ENCODE assay signal across 19 cellular contexts in genomic region chr9:106757539-106757938, GRCh38.
"Had no signal": no experiment of that assay in that cellular context is flagged by ENCODE, and none has a peak within 500 bp of the region (broad histone marks: within the 10 kb centered on the region; RNA-seq: fewer than 3 reads in every experiment).

No MANE protein-coding gene starts in this region.

- H3K4me3 ChIP-seq: esophagus squamous epithelium, lower lobe of right lung, spleen, thyroid gland had no signal

- ATAC-seq: activated CD8-positive, alpha-beta memory T cell treated with anti-CD3 and anti-CD28 coated beads, Interleukin-2, amount 10 ng/mL, durations not matched to agents 7 days and 5 days; lower lobe of right lung; natural killer cell treated with Interleukin-12 subunit alpha and Interleukin-12 subunit beta and Interleukin-15 and Interleukin-18, amount 100 ng/mL, for 72 hours; sciatic nerve had no signal

- H3K9me3 ChIP-seq: esophagus squamous epithelium, lower lobe of right lung, neutrophil, spleen, thyroid gland had no signal

- H2AFZ ChIP-seq: parathyroid adenoma had no signal

- DNase-seq: activated CD4-positive, alpha-beta memory T cell treated with anti-CD3 and anti-CD28 coated beads, Interleukin-2, amount 10 ng/mL, durations not matched to agents 7 days and 5 days; activated CD4-positive, alpha-beta T cell treated with anti-CD3 and anti-CD28 coated beads for 48 hours; activated CD4-positive, CD25-positive, alpha-beta regulatory T cell; activated CD8-positive, alpha-beta memory T cell treated with anti-CD3 and anti-CD28 coated beads, Interleukin-2, amount 10 ng/mL, durations not matched to agents 7 days and 5 days; activated naive CD8-positive, alpha-beta T cell treated with anti-CD3 and anti-CD28 coated beads for 36 hours; amniotic stem cell; effector CD4-positive, alpha-beta T cell; esophagus squamous epithelium; hippocampal formation; islet precursor cell; lower lobe of right lung; spleen; stimulated activated naive CD4-positive, alpha-beta T cell; thyroid gland had no signal

- H3K4me1 ChIP-seq: esophagus squamous epithelium, lower lobe of right lung, parathyroid adenoma had no signal

- H3K9me3 Mint-ChIP-seq: mesothelial cell of epicardium had no signal

- H3K79me2 ChIP-seq: parathyroid adenoma had no signal

- H3K27me3 ChIP-seq: esophagus squamous epithelium, neutrophil, spleen, thyroid gland had no signal

- H3K36me3 ChIP-seq: esophagus squamous epithelium, lower lobe of right lung, neutrophil, spleen, thyroid gland had no signal

- H3K27ac ChIP-seq: esophagus squamous epithelium, lower lobe of right lung, neutrophil, parathyroid adenoma, spleen, thyroid gland had no signal

- H3K4me3 Mint-ChIP-seq: activated CD4-positive, alpha-beta memory T cell treated with anti-CD3 and anti-CD28 coated beads, Interleukin-2, amount 10 ng/mL, durations not matched to agents 7 days and 5 days; activated CD8-positive, alpha-beta memory T cell treated with anti-CD3 and anti-CD28 coated beads, Interleukin-2, amount 10 ng/mL, durations not matched to agents 7 days and 5 days; activated naive CD8-positive, alpha-beta T cell treated with anti-CD3 and anti-CD28 coated beads for 36 hours; mesothelial cell of epicardium; natural killer cell treated with Interleukin-12 subunit alpha and Interleukin-12 subunit beta and Interleukin-15 and Interleukin-18, amount 100 ng/mL, for 72 hours had no signal

- H3K27me3 Mint-ChIP-seq: activated CD4-positive, alpha-beta memory T cell treated with anti-CD3 and anti-CD28 coated beads, Interleukin-2, amount 10 ng/mL, durations not matched to agents 7 days and 5 days; activated CD8-positive, alpha-beta memory T cell treated with anti-CD3 and anti-CD28 coated beads, Interleukin-2, amount 10 ng/mL, durations not matched to agents 7 days and 5 days; activated naive CD8-positive, alpha-beta T cell treated with anti-CD3 and anti-CD28 coated beads for 36 hours had no signal

- H3K9ac ChIP-seq: parathyroid adenoma had no signal

- H3K27ac Mint-ChIP-seq: activated CD4-positive, alpha-beta memory T cell treated with anti-CD3 and anti-CD28 coated beads, Interleukin-2, amount 10 ng/mL, durations not matched to agents 7 days and 5 days; activated CD8-positive, alpha-beta memory T cell treated with anti-CD3 and anti-CD28 coated beads, Interleukin-2, amount 10 ng/mL, durations not matched to agents 7 days and 5 days; activated naive CD8-positive, alpha-beta T cell treated with anti-CD3 and anti-CD28 coated beads for 36 hours; mesothelial cell of epicardium; natural killer cell treated with Interleukin-12 subunit alpha and Interleukin-12 subunit beta and Interleukin-15 and Interleukin-18, amount 100 ng/mL, for 72 hours had no signal

- H3K4me1 Mint-ChIP-seq: activated CD4-positive, alpha-beta memory T cell treated with anti-CD3 and anti-CD28 coated beads, Interleukin-2, amount 10 ng/mL, durations not matched to agents 7 days and 5 days; activated naive CD8-positive, alpha-beta T cell treated with anti-CD3 and anti-CD28 coated beads for 36 hours had no signal

- H3K36me3 Mint-ChIP-seq: activated CD8-positive, alpha-beta memory T cell treated with anti-CD3 and anti-CD28 coated beads, Interleukin-2, amount 10 ng/mL, durations not matched to agents 7 days and 5 days; activated naive CD8-positive, alpha-beta T cell treated with anti-CD3 and anti-CD28 coated beads for 36 hours; mesothelial cell of epicardium; natural killer cell treated with Interleukin-12 subunit alpha and Interleukin-12 subunit beta and Interleukin-15 and Interleukin-18, amount 100 ng/mL, for 72 hours had no signal
